ENCODE assay signal across 1 cellular context in genomic region chr1:91924146-91924545, GRCh38.
TF ChIP-seq lines count a peak whose summit lies in the region.

No MANE protein-coding gene starts in this region.

TF ChIP-seq in K562, 482 proteins besides CTCF, POLR2A, EP300 and RAD21 (continued from another document):
- TF ChIP-seq U2AF2 (optimal IDR thresholded peaks at IDR 0.05; ENCODE audit: low read depth, low read length), result no peak
- no peak for TF ChIP-seq RBM39 (optimal IDR thresholded peaks at IDR 0.05; ENCODE audit: low read depth, low read length)
- TF ChIP-seq TEAD1 (CRISPR knock-in tag; IDR thresholded peaks at IDR 0.05), result no peak
- no peak for TF ChIP-seq SUPT5H (IDR thresholded peaks at IDR 0.05)
- TF ChIP-seq NFRKB (IDR thresholded peaks at IDR 0.05; ENCODE audit: low read depth), result no peak
- TF ChIP-seq MED1 (CRISPR knock-in tag; IDR thresholded peaks at IDR 0.05; ENCODE audit: borderline replicate concordance), result no peak
- no peak for TF ChIP-seq MLX (CRISPR knock-in tag; conservative IDR thresholded peaks at IDR 0.05)
- TF ChIP-seq SP1 (CRISPR knock-in tag; IDR thresholded peaks at IDR 0.05), result no peak
- TF ChIP-seq ARID2 (IDR thresholded peaks at IDR 0.05), result no peak
- TF ChIP-seq SP2 (IDR thresholded peaks at IDR 0.05; ENCODE audit: extremely low read depth, low read depth, low read length, poor library complexity, severe bottlenecking), result no peak
- no peak for TF ChIP-seq E2F3 (CRISPR knock-in tag; IDR thresholded peaks at IDR 0.05)
- no peak for TF ChIP-seq ZFPM2 (CRISPR knock-in tag; IDR thresholded peaks at IDR 0.05)
